In genomic region chr16:20774703-20775362, GRCh38 we compare ENCODE assay signal across 1 cellular context.
TF ChIP-seq lines count a peak whose summit lies in the region.

No MANE protein-coding gene starts in this region.

TF ChIP-seq in HepG2, 621 proteins besides CTCF, POLR2A, EP300 and RAD21 (continued from another document and continues in another):
- no peak for TF ChIP-seq IKZF1 (IDR thresholded peaks at IDR 0.05)
- no peak for TF ChIP-seq GRHL1 (CRISPR knock-in tag; conservative IDR thresholded peaks at IDR 0.05)
- TF ChIP-seq, protein P1, sequence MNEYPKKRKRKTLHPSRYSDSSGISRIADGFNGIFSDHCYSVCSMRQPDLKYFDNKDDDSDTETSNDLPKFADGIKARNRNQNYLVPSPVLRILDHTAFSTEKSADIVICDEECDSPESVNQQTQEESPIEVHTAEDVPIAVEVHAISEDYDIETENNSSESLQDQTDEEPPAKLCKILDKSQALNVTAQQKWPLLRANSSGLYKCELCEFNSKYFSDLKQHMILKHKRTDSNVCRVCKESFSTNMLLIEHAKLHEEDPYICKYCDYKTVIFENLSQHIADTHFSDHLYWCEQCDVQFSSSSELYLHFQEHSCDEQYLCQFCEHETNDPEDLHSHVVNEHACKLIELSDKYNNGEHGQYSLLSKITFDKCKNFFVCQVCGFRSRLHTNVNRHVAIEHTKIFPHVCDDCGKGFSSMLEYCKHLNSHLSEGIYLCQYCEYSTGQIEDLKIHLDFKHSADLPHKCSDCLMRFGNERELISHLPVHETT (CRISPR knock-in tag; conservative IDR thresholded peaks at IDR 0.05): no peak
- no peak for TF ChIP-seq CENPX (CRISPR knock-in tag; IDR thresholded peaks at IDR 0.05)
- 0 out of 2 replicates have a peak, but pooled peaks have one; percentile 12 for TF ChIP-seq MIXL1 (CRISPR knock-in tag; IDR thresholded peaks at IDR 0.05)
- TF ChIP-seq, protein P2, sequence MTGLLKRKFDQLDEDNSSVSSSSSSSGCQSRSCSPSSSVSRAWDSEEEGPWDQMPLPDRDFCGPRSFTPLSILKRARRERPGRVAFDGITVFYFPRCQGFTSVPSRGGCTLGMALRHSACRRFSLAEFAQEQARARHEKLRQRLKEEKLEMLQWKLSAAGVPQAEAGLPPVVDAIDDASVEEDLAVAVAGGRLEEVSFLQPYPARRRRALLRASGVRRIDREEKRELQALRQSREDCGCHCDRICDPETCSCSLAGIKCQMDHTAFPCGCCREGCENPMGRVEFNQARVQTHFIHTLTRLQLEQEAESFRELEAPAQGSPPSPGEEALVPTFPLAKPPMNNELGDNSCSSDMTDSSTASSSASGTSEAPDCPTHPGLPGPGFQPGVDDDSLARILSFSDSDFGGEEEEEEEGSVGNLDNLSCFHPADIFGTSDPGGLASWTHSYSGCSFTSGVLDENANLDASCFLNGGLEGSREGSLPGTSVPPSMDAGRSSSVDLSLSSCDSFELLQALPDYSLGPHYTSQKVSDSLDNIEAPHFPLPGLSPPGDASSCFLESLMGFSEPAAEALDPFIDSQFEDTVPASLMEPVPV (CRISPR knock-in tag; IDR thresholded peaks at IDR 0.05): no peak
- TF ChIP-seq STAG1 (CRISPR knock-in tag; IDR thresholded peaks at IDR 0.05): peak; percentile 88
- TF ChIP-seq ZNF558 (CRISPR knock-in tag; IDR thresholded peaks at IDR 0.05; ENCODE audit: borderline replicate concordance): 0 out of 2 replicates have a peak, but pooled peaks have one; percentile 33
- TF ChIP-seq ZNF501 (CRISPR knock-in tag; IDR thresholded peaks at IDR 0.05): peak; percentile 16; the same call in 1 of the 2 replicates
- TF ChIP-seq, protein P3, sequence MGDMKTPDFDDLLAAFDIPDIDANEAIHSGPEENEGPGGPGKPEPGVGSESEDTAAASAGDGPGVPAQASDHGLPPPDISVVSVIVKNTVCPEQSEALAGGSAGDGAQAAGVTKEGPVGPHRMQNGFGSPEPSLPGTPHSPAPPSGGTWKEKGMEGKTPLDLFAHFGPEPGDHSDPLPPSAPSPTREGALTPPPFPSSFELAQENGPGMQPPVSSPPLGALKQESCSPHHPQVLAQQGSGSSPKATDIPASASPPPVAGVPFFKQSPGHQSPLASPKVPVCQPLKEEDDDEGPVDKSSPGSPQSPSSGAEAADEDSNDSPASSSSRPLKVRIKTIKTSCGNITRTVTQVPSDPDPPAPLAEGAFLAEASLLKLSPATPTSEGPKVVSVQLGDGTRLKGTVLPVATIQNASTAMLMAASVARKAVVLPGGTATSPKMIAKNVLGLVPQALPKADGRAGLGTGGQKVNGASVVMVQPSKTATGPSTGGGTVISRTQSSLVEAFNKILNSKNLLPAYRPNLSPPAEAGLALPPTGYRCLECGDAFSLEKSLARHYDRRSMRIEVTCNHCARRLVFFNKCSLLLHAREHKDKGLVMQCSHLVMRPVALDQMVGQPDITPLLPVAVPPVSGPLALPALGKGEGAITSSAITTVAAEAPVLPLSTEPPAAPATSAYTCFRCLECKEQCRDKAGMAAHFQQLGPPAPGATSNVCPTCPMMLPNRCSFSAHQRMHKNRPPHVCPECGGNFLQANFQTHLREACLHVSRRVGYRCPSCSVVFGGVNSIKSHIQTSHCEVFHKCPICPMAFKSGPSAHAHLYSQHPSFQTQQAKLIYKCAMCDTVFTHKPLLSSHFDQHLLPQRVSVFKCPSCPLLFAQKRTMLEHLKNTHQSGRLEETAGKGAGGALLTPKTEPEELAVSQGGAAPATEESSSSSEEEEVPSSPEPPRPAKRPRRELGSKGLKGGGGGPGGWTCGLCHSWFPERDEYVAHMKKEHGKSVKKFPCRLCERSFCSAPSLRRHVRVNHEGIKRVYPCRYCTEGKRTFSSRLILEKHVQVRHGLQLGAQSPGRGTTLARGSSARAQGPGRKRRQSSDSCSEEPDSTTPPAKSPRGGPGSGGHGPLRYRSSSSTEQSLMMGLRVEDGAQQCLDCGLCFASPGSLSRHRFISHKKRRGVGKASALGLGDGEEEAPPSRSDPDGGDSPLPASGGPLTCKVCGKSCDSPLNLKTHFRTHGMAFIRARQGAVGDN (CRISPR knock-in tag; IDR thresholded peaks at IDR 0.05): peak; percentile 66
- TF ChIP-seq SPEN (CRISPR knock-in tag; IDR thresholded peaks at IDR 0.05; ENCODE audit: low read depth): no peak
- TF ChIP-seq TERF1 (CRISPR knock-in tag; IDR thresholded peaks at IDR 0.05): no peak
- TF ChIP-seq ZNF546 (CRISPR knock-in tag; conservative IDR thresholded peaks at IDR 0.05): no peak
- no peak for TF ChIP-seq RFXANK (CRISPR knock-in tag; IDR thresholded peaks at IDR 0.05)
- TF ChIP-seq NR2C2 (CRISPR knock-in tag; IDR thresholded peaks at IDR 0.05; ENCODE audit: borderline replicate concordance): no peak
- TF ChIP-seq ZBTB3 (CRISPR knock-in tag; IDR thresholded peaks at IDR 0.05; ENCODE audit: borderline replicate concordance, low read depth): no peak
- peak; percentile 41; the same call in 1 of the 2 replicates for TF ChIP-seq KDM5B (CRISPR knock-in tag; IDR thresholded peaks at IDR 0.05; ENCODE audit: borderline replicate concordance)
- TF ChIP-seq UBTF (CRISPR knock-in tag; IDR thresholded peaks at IDR 0.05): peak; percentile 44; the same call in 1 of the 2 replicates
- peak; percentile 22; the same call in 1 of the 2 replicates for TF ChIP-seq HNF1B (CRISPR knock-in tag; IDR thresholded peaks at IDR 0.05)
- TF ChIP-seq, protein P4, sequence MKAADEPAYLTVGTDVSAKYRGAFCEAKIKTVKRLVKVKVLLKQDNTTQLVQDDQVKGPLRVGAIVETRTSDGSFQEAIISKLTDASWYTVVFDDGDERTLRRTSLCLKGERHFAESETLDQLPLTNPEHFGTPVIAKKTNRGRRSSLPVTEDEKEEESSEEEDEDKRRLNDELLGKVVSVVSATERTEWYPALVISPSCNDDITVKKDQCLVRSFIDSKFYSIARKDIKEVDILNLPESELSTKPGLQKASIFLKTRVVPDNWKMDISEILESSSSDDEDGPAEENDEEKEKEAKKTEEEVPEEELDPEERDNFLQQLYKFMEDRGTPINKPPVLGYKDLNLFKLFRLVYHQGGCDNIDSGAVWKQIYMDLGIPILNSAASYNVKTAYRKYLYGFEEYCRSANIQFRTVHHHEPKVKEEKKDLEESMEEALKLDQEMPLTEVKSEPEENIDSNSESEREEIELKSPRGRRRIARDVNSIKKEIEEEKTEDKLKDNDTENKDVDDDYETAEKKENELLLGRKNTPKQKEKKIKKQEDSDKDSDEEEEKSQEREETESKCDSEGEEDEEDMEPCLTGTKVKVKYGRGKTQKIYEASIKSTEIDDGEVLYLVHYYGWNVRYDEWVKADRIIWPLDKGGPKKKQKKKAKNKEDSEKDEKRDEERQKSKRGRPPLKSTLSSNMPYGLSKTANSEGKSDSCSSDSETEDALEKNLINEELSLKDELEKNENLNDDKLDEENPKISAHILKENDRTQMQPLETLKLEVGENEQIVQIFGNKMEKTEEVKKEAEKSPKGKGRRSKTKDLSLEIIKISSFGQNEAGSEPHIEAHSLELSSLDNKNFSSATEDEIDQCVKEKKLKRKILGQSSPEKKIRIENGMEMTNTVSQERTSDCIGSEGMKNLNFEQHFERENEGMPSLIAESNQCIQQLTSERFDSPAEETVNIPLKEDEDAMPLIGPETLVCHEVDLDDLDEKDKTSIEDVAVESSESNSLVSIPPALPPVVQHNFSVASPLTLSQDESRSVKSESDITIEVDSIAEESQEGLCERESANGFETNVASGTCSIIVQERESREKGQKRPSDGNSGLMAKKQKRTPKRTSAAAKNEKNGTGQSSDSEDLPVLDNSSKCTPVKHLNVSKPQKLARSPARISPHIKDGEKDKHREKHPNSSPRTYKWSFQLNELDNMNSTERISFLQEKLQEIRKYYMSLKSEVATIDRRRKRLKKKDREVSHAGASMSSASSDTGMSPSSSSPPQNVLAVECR (CRISPR knock-in tag; IDR thresholded peaks at IDR 0.05; ENCODE audit: borderline replicate concordance): 0 out of 2 replicates have a peak, but pooled peaks have one; percentile 10
- peak; percentile 51; the same call in 1 of the 2 replicates for TF ChIP-seq THAP9 (CRISPR knock-in tag; IDR thresholded peaks at IDR 0.05; ENCODE audit: borderline replicate concordance)
- no peak; the same call in 1 of the 2 replicates for TF ChIP-seq MEF2D (CRISPR knock-in tag; IDR thresholded peaks at IDR 0.05)
- TF ChIP-seq BRCA1 (CRISPR knock-in tag; IDR thresholded peaks at IDR 0.05): no peak
- 0 out of 2 replicates have a peak, but pooled peaks have one; percentile 26 for TF ChIP-seq MTA1 (CRISPR knock-in tag; IDR thresholded peaks at IDR 0.05; ENCODE audit: borderline replicate concordance)
- no peak for TF ChIP-seq ZFAT (CRISPR knock-in tag; conservative IDR thresholded peaks at IDR 0.05)
- no peak for TF ChIP-seq MLX (CRISPR knock-in tag; IDR thresholded peaks at IDR 0.05)
- peak; percentile 50; the same call in 1 of the 2 replicates for TF ChIP-seq ETV5 (CRISPR knock-in tag; IDR thresholded peaks at IDR 0.05; ENCODE audit: borderline replicate concordance)
- peak; percentile 55; the same call in 1 of the 2 replicates for TF ChIP-seq KDM2A (CRISPR knock-in tag; IDR thresholded peaks at IDR 0.05; ENCODE audit: borderline replicate concordance, low read depth)
- TF ChIP-seq ZSCAN21 (CRISPR knock-in tag; IDR thresholded peaks at IDR 0.05; ENCODE audit: borderline replicate concordance): no peak
- TF ChIP-seq MIER3 (CRISPR knock-in tag; IDR thresholded peaks at IDR 0.05; ENCODE audit: borderline replicate concordance): peak; percentile 65; the same call in 1 of the 2 replicates
- peak; percentile 71; the same call in 1 of the 2 replicates for TF ChIP-seq ZNF788 (CRISPR knock-in tag; IDR thresholded peaks at IDR 0.05; ENCODE audit: borderline replicate concordance)
- TF ChIP-seq ZNF850 (CRISPR knock-in tag; conservative IDR thresholded peaks at IDR 0.05): no peak
- peak; percentile 60 for TF ChIP-seq SALL1 (CRISPR knock-in tag; IDR thresholded peaks at IDR 0.05)
- no peak for TF ChIP-seq MED13 (CRISPR knock-in tag; IDR thresholded peaks at IDR 0.05)
